In the genomic region with DNA sequence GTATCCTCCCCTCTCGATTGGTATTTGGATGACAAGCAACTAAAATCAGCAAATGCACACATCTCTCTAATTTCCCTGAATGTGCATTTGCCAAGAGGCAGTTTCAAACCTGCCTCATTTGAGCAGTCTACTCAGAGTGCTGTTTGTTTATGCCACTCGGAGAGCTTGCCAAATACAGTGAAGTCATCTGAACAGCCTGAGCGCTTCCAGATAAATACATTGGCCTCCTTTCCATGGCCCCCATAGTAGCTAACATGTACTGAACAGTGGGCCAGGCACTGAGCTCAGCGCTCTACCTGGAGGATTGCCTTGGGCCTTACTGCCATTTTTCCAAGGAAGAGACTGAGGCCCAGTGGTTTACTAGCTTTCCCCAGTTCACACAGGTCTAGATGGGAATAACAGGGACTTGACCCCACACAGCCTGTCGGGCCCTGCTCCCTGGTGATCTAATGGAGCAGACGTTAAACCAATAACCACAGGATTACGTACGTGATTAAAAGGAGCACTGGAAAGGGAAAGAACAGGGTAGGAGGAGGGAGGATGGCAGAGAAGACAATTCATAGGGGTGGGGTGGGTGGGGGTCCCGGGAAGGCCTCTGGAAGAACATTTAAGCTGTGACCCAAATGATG, we compare ENCODE assay signal across 10 cellular contexts. TPM values are rescaled to one million over a fixed set of nuclear protein-coding genes. Genes with fewer than 3 reads are reported as not detected.
A peak's percentile ranks its signal among the peaks of the same experiment; 100 is the strongest.
DNase-seq lines count a peak whose midpoint lies in the region; ATAC-seq, FAIRE-seq and TF ChIP-seq lines count a peak whose summit lies in the region.
"Had no signal": no experiment of that assay in that cellular context is flagged by ENCODE, and none has a peak within 500 bp of the region (broad histone marks: within the 10 kb centered on the region; RNA-seq: fewer than 3 reads in every experiment).

No MANE protein-coding gene starts in this region.

- peaks cover 0 to 16% (median 2%) of the 10 kb centered on the region in 4 donors for H3K4me1 ChIP-seq in right lobe of liver
- no peaks in the 10 kb centered on the region for H3K4me1 ChIP-seq in urinary bladder (ENCODE audit: insufficient read depth)

- no peak for FAIRE-seq in H54 (lab: Jason Lieb, UNC)

- peak; percentile 74 to 87 (median 80) for ATAC-seq in right lobe of liver
- no peak for ATAC-seq in GM19463 (IDR thresholded peaks at IDR 0.05; ENCODE audit: unreplicated experiment)

- in situ Hi-C loops in GM13976 (cut with MboI; ENCODE audit: low sequenced_read_pairs, unreplicated experiment), result loop anchor here (5.0 kb wide), 1 partner anchor 56 kb away; no protein-coding TSS in a partner anchor

- intact Hi-C loops in right lobe of liver (cut with DNase I), result loop anchor here in 1 of 2 donors (10.0 kb wide), 1 partner anchor 169 kb away; no protein-coding TSS in a partner anchor

- no peaks in the 10 kb centered on the region for H3K9me3 ChIP-seq in right lobe of liver

- no peaks in the 10 kb centered on the region for H3K27me3 ChIP-seq in right lobe of liver

- H3K27ac ChIP-seq in cingulate gyrus (ENCODE audit: low read depth, low read length) (peak overlapping the region; percentile 91), right lobe of liver (peak overlapping the region in 2 of 3 donors; percentile 28 to 63), urinary bladder (ENCODE audit: low read depth) (peak overlapping the region; percentile 58)

- H3K36me3 ChIP-seq in right lobe of liver (no peaks in the 10 kb centered on the region), urinary bladder (ENCODE audit: insufficient read depth) (no peaks in the 10 kb centered on the region)

- TF ChIP-seq CTCF in right lobe of liver (IDR thresholded peaks at IDR 0.05), result no peak
- no peak for TF ChIP-seq CTCF in GM13976 (IDR thresholded peaks at IDR 0.05; ENCODE audit: borderline replicate concordance, control extremely low read depth, extremely low read depth, insufficient read depth, missing control alignments)

- H3K4me3 ChIP-seq in right lobe of liver, result no peak overlapping the region
- H3K4me3 ChIP-seq in urinary bladder (ENCODE audit: low read depth, low read length), result no peak overlapping the region

- TF ChIP-seq POLR2A in right lobe of liver (IDR thresholded peaks at IDR 0.05) (no peak), H54 (IDR thresholded peaks at IDR 0.05; ENCODE audit: low read depth, low read length) (no peak)

- 34% methylated on average over 6 of the region's 9 CpGs for WGBS in right lobe of liver (ENCODE audit: insufficient coverage, low coverage, low lambda C conversion rate, missing lambda C conversion rate)
- WGBS in urinary bladder, result 34% methylated on average over 9 of the region's 9 CpGs

- DNase-seq in NCI-H345 (lab: John Stamatoyannopoulos, UW) (peak; percentile 25), NCI-H345 treated with DMSO at 0.1 percent for 48 hours (lab: John Stamatoyannopoulos, UW; ENCODE audit: unreplicated experiment) (no peak), right lobe of liver (peak in 1 of 3 donors; percentile 59), H54 (ENCODE audit: insufficient read length, low spot score) (no peak), GM13976 (ENCODE audit: low spot score) (no peak)
- DNase-seq: ACHN had no signal

RNA-seq across cellular contexts. Expression of a gene that starts 18.7 kb away (rescaled TPM):
- total RNA-seq in right lobe of liver (under 1 TPM in 1 of 6 experiments, not detected in 5; 0.29 TPM), urinary bladder (not detected)
- not detected for polyA plus RNA-seq in urinary bladder
- total RNA-seq: epithelial cell of proximal tubule had no signal

RNA-seq across cellular contexts. Expression of a gene that starts 49.3 kb away (rescaled TPM):
- total RNA-seq in right lobe of liver (not detected), urinary bladder (0.37 TPM)
- polyA plus RNA-seq in urinary bladder, result 0.32 TPM
- total RNA-seq: epithelial cell of proximal tubule had no signal
